ENCODE assay signal across 8 cellular contexts in the genomic region with DNA sequence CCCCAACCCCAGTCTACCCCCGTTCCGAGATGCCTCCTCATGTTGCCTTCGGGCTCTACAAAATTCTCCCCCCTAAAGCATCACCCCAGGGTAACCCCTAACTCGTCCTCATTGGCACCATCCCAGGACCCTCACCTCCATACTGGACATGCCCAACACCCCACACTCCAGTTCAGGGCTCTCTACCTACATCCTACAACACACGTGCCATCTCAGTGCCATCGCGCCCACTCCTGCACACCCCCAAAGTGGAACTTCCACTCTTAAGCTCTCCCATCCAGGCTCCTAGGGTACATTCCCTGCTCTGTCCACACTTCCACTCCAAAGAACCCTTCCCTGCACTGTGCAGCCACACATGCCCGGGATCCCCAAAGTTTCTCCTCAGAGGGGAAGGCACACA. TPM values are rescaled to one million over a fixed set of nuclear protein-coding genes. Genes with fewer than 3 reads are reported as not detected.
DNase-seq lines count a peak whose midpoint lies in the region; ATAC-seq and TF ChIP-seq lines count a peak whose summit lies in the region.

No MANE protein-coding gene starts in this region.

- ATAC-seq in stimulated activated naive CD8-positive, alpha-beta T cell treated with anti-CD3 and anti-CD28 coated beads, Interleukin-15, Interleukin-2, amounts not matched to agents 100 U/mL and 50 U/mL, for 24 hours = no peak
- ATAC-seq in mucosa of descending colon (peak; percentile 20), GM18861 (IDR thresholded peaks at IDR 0.05; ENCODE audit: unreplicated experiment) (no peak), GM21723 (IDR thresholded peaks at IDR 0.05; ENCODE audit: unreplicated experiment) (no peak)

- no peaks in the 10 kb centered on the region for H3K27me3 Mint-ChIP-seq in stimulated activated naive CD8-positive, alpha-beta T cell treated with anti-CD3 and anti-CD28 coated beads, Interleukin-15, Interleukin-2, amounts not matched to agents 100 ng/mL and 50 ng/mL, for 24 hours
- H3K27me3 Mint-ChIP-seq in chondrocyte (ENCODE audit: low read depth) = no peaks in the 10 kb centered on the region

- peak overlapping the region; percentile 100 for H3K4me3 ChIP-seq in mucosa of descending colon

- H3K4me1 Mint-ChIP-seq in stimulated activated naive CD8-positive, alpha-beta T cell treated with anti-CD3 and anti-CD28 coated beads, Interleukin-15, Interleukin-2, amounts not matched to agents 100 ng/mL and 50 ng/mL, for 24 hours (ENCODE audit: low read depth) = peaks cover 62% of the 10 kb centered on the region
- peaks cover 49% of the 10 kb centered on the region for H3K4me1 Mint-ChIP-seq in chondrocyte (ENCODE audit: low read depth)

- no peaks in the 10 kb centered on the region for H3K9me3 Mint-ChIP-seq in stimulated activated naive CD8-positive, alpha-beta T cell treated with anti-CD3 and anti-CD28 coated beads, Interleukin-15, Interleukin-2, amounts not matched to agents 100 ng/mL and 50 ng/mL, for 24 hours
- H3K9me3 Mint-ChIP-seq in chondrocyte (ENCODE audit: low read depth) = no peaks in the 10 kb centered on the region

- H3K4me3 Mint-ChIP-seq in stimulated activated naive CD8-positive, alpha-beta T cell treated with anti-CD3 and anti-CD28 coated beads, Interleukin-15, Interleukin-2, amounts not matched to agents 100 ng/mL and 50 ng/mL, for 24 hours = peak overlapping the region; percentile 94
- peak overlapping the region; percentile 97 for H3K4me3 Mint-ChIP-seq in chondrocyte (ENCODE audit: unreplicated experiment)

- peaks cover 21% of the 10 kb centered on the region for H3K36me3 Mint-ChIP-seq in stimulated activated naive CD8-positive, alpha-beta T cell treated with anti-CD3 and anti-CD28 coated beads, Interleukin-15, Interleukin-2, amounts not matched to agents 100 ng/mL and 50 ng/mL, for 24 hours (ENCODE audit: low read depth)
- H3K36me3 Mint-ChIP-seq in chondrocyte (ENCODE audit: low read depth) = no peaks in the 10 kb centered on the region

- H3K9me3 ChIP-seq in mucosa of descending colon = no peaks in the 10 kb centered on the region

- TF ChIP-seq CTCF in chondrocyte (IDR thresholded peaks at IDR 0.05) (no peak), mucosa of descending colon (IDR thresholded peaks at IDR 0.05) (no peak)

- no peaks in the 10 kb centered on the region for H3K36me3 ChIP-seq in mucosa of descending colon (ENCODE audit: low read depth)

- peak overlapping the region; percentile 93 for H3K27ac Mint-ChIP-seq in stimulated activated naive CD8-positive, alpha-beta T cell treated with anti-CD3 and anti-CD28 coated beads, Interleukin-15, Interleukin-2, amounts not matched to agents 100 ng/mL and 50 ng/mL, for 24 hours
- peak overlapping the region; percentile 86 for H3K27ac Mint-ChIP-seq in chondrocyte (ENCODE audit: unreplicated experiment)

- DNase-seq in stimulated activated naive CD8-positive, alpha-beta T cell treated with anti-CD3 and anti-CD28 coated beads, Interleukin-15, Interleukin-2, amounts not matched to agents 100 U/mL and 50 U/mL, for 24 hours = no peak
- DNase-seq in chondrocyte (ENCODE audit: low spot score) = no peak
- DNase-seq in mucosa of descending colon = no peak
- no peak for DNase-seq in NCI-H748 (lab: John Stamatoyannopoulos, UW; ENCODE audit: unreplicated experiment)
- DNase-seq in RKO (ENCODE audit: low spot score) = no peak

- intact Hi-C loops in mucosa of descending colon (cut with DNase I, micrococcal nuclease) = no loop called here

- peaks cover 19% of the 10 kb centered on the region for H3K4me1 ChIP-seq in mucosa of descending colon (ENCODE audit: low read depth)

RNA-seq across cellular contexts. Expression of a gene that starts 0.8 kb away (rescaled TPM):
- total RNA-seq in chondrocyte (25.2 to 27.7 TPM (median 26.6 TPM) in 3 replicates), mucosa of descending colon (10 to 100 TPM; 10.7 to 19.8 (median 10.9) TPM)

RNA-seq across cellular contexts. Expression of a gene that starts 1.2 kb away (rescaled TPM):
- 69.8 to 77.3 TPM (median 76.7 TPM) in 3 replicates for total RNA-seq in chondrocyte
- total RNA-seq in mucosa of descending colon = 10 to 100 TPM; 68.3 to 79.2 (median 73.7) TPM

RNA-seq across cellular contexts. Expression of a gene that starts 28.1 kb away (rescaled TPM):
- total RNA-seq in chondrocyte (21.9 to 31.9 TPM (median 23.3 TPM) in 3 replicates), mucosa of descending colon (10 to 100 TPM; 52.5 to 70.5 (median 62.9) TPM)

RNA-seq across cellular contexts. Expression of a gene that starts 43.4 kb away (rescaled TPM):
- total RNA-seq in chondrocyte (77.3 to 310 TPM (median 304 TPM) in 3 replicates), mucosa of descending colon (100 to 1,000 TPM in 1 of 3 donors, 10 to 100 TPM in 2; 54.7 to 101 (median 89.2) TPM)
